ENCODE assay signal across 1 cellular context in the genomic region with DNA sequence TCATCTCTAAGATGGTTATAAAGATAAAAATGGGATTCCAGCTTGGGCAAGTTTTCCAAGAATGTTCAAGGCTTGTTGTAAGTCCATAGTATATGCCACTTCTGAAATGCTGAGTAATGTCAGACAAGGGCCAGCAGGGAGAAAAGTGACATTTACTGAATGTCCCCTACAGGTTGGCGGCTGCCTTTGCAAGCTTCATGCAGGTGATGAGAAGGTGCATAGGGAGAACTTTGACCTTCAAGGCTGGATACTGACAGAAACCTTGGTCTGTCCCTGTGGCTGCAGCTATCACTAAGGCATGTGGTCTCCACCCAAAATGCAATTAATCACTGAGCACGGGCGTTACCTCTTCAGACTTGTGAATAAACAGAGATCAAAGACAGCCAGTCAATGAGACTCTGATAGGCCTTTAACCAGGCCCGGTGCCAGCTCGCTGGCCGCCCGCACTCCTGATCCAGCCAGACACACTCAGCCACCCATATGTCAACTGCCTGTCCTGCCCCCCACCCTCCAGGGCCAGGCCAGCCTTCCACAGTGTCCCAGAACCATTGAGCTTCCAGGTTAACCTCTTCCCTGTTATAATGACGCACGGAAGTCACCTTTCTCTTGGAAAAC.
TF ChIP-seq lines count a peak whose summit lies in the region.

No MANE protein-coding gene starts in this region.

TF ChIP-seq in HepG2, 621 proteins besides CTCF, POLR2A, EP300 and RAD21 (continued from another document and continues in another):
- TF ChIP-seq, protein P1, sequence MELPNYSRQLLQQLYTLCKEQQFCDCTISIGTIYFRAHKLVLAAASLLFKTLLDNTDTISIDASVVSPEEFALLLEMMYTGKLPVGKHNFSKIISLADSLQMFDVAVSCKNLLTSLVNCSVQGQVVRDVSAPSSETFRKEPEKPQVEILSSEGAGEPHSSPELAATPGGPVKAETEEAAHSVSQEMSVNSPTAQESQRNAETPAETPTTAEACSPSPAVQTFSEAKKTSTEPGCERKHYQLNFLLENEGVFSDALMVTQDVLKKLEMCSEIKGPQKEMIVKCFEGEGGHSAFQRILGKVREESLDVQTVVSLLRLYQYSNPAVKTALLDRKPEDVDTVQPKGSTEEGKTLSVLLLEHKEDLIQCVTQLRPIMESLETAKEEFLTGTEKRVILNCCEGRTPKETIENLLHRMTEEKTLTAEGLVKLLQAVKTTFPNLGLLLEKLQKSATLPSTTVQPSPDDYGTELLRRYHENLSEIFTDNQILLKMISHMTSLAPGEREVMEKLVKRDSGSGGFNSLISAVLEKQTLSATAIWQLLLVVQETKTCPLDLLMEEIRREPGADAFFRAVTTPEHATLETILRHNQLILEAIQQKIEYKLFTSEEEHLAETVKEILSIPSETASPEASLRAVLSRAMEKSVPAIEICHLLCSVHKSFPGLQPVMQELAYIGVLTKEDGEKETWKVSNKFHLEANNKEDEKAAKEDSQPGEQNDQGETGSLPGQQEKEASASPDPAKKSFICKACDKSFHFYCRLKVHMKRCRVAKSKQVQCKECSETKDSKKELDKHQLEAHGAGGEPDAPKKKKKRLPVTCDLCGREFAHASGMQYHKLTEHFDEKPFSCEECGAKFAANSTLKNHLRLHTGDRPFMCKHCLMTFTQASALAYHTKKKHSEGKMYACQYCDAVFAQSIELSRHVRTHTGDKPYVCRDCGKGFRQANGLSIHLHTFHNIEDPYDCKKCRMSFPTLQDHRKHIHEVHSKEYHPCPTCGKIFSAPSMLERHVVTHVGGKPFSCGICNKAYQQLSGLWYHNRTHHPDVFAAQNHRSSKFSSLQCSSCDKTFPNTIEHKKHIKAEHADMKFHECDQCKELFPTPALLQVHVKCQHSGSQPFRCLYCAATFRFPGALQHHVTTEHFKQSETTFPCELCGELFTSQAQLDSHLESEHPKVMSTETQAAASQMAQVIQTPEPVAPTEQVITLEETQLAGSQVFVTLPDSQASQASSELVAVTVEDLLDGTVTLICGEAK (IDR thresholded peaks at IDR 0.05) = no peak
- TF ChIP-seq, protein P1 (CRISPR knock-in tag; IDR thresholded peaks at IDR 0.05) = 0 out of 2 replicates have a peak, but pooled peaks have one; percentile 17
- TF ChIP-seq RCOR2 (CRISPR knock-in tag; IDR thresholded peaks at IDR 0.05) (peak; percentile 19; the same call in 1 of the 2 replicates), NFYC (CRISPR knock-in tag; IDR thresholded peaks at IDR 0.05) (0 out of 2 replicates have a peak, but pooled peaks have one; percentile 12), DNMT1 (CRISPR knock-in tag; IDR thresholded peaks at IDR 0.05) (no peak), CBX5 (CRISPR knock-in tag; IDR thresholded peaks at IDR 0.05; ENCODE audit: borderline replicate concordance) (peak; percentile 81), DMAP1 (CRISPR knock-in tag; IDR thresholded peaks at IDR 0.05) (peak; percentile 56; the same call in 1 of the 2 replicates), NKX3-1 (CRISPR knock-in tag; IDR thresholded peaks at IDR 0.05) (0 out of 2 replicates have a peak, but pooled peaks have one; percentile 64), SOX5 (CRISPR knock-in tag; IDR thresholded peaks at IDR 0.05; ENCODE audit: borderline replicate concordance) (peak; percentile 26; the same call in 1 of the 2 replicates), CBX1 (IDR thresholded peaks at IDR 0.05; ENCODE audit: low read depth) (no peak), ZNF432 (CRISPR knock-in tag; IDR thresholded peaks at IDR 0.05; ENCODE audit: borderline replicate concordance) (no peak), TBX3 (IDR thresholded peaks at IDR 0.05; ENCODE audit: borderline replicate concordance) (peak; percentile 78; the same call in 1 of the 2 replicates), ZNF703 (CRISPR knock-in tag; IDR thresholded peaks at IDR 0.05; ENCODE audit: borderline replicate concordance) (no peak), ZNF431 (CRISPR knock-in tag; IDR thresholded peaks at IDR 0.05; ENCODE audit: borderline replicate concordance, low read depth) (no peak), ETV5 (CRISPR knock-in tag; IDR thresholded peaks at IDR 0.05; ENCODE audit: borderline replicate concordance) (no peak)
- TF ChIP-seq, protein P2, sequence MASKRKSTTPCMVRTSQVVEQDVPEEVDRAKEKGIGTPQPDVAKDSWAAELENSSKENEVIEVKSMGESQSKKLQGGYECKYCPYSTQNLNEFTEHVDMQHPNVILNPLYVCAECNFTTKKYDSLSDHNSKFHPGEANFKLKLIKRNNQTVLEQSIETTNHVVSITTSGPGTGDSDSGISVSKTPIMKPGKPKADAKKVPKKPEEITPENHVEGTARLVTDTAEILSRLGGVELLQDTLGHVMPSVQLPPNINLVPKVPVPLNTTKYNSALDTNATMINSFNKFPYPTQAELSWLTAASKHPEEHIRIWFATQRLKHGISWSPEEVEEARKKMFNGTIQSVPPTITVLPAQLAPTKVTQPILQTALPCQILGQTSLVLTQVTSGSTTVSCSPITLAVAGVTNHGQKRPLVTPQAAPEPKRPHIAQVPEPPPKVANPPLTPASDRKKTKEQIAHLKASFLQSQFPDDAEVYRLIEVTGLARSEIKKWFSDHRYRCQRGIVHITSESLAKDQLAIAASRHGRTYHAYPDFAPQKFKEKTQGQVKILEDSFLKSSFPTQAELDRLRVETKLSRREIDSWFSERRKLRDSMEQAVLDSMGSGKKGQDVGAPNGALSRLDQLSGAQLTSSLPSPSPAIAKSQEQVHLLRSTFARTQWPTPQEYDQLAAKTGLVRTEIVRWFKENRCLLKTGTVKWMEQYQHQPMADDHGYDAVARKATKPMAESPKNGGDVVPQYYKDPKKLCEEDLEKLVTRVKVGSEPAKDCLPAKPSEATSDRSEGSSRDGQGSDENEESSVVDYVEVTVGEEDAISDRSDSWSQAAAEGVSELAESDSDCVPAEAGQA (IDR thresholded peaks at IDR 0.05; ENCODE audit: low read depth) = no peak
- TF ChIP-seq, protein P2 (CRISPR knock-in tag; IDR thresholded peaks at IDR 0.05; ENCODE audit: borderline replicate concordance) = 0 out of 2 replicates have a peak, but pooled peaks have one; percentile 21
- TF ChIP-seq, protein P3, sequence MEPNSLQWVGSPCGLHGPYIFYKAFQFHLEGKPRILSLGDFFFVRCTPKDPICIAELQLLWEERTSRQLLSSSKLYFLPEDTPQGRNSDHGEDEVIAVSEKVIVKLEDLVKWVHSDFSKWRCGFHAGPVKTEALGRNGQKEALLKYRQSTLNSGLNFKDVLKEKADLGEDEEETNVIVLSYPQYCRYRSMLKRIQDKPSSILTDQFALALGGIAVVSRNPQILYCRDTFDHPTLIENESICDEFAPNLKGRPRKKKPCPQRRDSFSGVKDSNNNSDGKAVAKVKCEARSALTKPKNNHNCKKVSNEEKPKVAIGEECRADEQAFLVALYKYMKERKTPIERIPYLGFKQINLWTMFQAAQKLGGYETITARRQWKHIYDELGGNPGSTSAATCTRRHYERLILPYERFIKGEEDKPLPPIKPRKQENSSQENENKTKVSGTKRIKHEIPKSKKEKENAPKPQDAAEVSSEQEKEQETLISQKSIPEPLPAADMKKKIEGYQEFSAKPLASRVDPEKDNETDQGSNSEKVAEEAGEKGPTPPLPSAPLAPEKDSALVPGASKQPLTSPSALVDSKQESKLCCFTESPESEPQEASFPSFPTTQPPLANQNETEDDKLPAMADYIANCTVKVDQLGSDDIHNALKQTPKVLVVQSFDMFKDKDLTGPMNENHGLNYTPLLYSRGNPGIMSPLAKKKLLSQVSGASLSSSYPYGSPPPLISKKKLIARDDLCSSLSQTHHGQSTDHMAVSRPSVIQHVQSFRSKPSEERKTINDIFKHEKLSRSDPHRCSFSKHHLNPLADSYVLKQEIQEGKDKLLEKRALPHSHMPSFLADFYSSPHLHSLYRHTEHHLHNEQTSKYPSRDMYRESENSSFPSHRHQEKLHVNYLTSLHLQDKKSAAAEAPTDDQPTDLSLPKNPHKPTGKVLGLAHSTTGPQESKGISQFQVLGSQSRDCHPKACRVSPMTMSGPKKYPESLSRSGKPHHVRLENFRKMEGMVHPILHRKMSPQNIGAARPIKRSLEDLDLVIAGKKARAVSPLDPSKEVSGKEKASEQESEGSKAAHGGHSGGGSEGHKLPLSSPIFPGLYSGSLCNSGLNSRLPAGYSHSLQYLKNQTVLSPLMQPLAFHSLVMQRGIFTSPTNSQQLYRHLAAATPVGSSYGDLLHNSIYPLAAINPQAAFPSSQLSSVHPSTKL (CRISPR knock-in tag; IDR thresholded peaks at IDR 0.05) = peak; percentile 76; the same call in 1 of the 2 replicates
- TF ChIP-seq, protein P4, sequence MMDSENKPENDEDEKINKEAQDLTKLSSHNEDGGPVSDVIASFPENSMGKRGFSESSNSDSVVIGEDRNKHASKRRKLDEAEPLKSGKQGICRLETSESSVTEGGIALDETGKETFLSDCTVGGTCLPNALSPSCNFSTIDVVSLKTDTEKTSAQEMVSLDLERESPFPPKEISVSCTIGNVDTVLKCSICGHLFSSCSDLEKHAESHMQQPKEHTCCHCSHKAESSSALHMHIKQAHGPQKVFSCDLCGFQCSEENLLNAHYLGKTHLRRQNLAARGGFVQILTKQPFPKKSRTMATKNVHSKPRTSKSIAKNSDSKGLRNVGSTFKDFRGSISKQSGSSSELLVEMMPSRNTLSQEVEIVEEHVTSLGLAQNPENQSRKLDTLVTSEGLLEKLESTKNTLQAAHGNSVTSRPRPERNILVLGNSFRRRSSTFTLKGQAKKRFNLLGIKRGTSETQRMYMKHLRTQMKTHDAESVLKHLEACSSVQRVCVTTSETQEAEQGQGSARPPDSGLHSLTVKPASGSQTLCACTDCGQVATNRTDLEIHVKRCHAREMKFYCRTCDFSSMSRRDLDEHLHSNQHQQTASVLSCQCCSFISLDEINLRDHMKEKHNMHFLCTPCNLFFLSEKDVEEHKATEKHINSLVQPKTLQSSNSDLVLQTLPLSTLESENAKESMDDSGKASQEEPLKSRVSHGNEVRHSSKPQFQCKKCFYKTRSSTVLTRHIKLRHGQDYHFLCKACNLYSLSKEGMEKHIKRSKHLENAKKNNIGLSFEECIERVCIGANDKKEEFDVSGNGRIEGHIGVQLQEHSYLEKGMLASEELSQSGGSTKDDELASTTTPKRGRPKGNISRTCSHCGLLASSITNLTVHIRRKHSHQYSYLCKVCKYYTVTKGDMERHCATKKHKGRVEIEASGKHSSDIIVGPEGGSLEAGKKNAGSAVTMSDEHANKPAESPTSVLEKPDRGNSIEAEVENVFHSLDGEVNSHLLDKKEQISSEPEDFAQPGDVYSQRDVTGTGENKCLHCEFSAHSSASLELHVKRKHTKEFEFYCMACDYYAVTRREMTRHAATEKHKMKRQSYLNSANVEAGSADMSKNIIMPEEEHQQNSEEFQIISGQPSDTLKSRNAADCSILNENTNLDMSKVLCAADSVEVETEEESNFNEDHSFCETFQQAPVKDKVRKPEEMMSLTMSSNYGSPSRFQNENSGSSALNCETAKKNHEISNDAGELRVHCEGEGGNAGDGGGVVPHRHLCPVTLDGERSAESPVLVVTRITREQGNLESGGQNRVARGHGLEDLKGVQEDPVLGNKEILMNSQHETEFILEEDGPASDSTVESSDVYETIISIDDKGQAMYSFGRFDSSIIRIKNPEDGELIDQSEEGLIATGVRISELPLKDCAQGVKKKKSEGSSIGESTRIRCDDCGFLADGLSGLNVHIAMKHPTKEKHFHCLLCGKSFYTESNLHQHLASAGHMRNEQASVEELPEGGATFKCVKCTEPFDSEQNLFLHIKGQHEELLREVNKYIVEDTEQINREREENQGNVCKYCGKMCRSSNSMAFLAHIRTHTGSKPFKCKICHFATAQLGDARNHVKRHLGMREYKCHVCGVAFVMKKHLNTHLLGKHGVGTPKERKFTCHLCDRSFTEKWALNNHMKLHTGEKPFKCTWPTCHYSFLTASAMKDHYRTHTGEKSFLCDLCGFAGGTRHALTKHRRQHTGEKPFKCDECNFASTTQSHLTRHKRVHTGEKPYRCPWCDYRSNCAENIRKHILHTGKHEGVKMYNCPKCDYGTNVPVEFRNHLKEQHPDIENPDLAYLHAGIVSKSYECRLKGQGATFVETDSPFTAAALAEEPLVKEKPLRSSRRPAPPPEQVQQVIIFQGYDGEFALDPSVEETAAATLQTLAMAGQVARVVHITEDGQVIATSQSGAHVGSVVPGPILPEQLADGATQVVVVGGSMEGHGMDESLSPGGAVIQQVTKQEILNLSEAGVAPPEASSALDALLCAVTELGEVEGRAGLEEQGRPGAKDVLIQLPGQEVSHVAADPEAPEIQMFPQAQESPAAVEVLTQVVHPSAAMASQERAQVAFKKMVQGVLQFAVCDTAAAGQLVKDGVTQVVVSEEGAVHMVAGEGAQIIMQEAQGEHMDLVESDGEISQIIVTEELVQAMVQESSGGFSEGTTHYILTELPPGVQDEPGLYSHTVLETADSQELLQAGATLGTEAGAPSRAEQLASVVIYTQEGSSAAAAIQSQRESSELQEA (CRISPR knock-in tag; IDR thresholded peaks at IDR 0.05; ENCODE audit: not compliant biosample characterization) = no peak
